ENCODE assay signal across 19 cellular contexts in the genomic region with DNA sequence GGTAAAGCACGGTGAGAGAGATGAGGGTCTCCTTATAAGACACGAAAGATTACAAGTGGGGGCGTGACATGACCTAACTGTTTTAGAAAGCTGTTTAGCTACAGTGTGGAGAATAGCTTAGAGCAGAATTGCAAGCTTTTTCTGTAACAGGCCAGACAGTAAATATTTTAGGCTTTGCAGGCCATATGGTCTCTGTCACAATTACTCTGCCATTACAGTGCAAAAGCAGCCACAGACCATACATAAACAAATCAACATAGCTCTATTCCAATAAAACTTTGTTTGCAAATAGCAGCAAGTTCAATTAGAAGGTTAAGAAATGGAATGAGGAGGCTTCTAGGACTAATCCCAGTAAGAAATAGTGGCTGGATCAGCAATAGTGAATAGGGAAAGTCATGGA.
"Had no signal": no experiment of that assay in that cellular context is flagged by ENCODE, and none has a peak within 500 bp of the region (broad histone marks: within the 10 kb centered on the region; RNA-seq: fewer than 3 reads in every experiment).

No MANE protein-coding gene starts in this region.

- DNase-seq: activated CD4-positive, alpha-beta T cell treated with anti-CD3 and anti-CD28 coated beads for 1 hour; activated gamma-delta T cell; adrenal gland; effector memory CD8-positive, alpha-beta T cell; foreskin fibroblast; hippocampal formation; left cardiac atrium; midbrain; T-helper 2 cell; upper lobe of left lung; WERI-Rb-1 had no signal

- H3K4me3 Mint-ChIP-seq: activated naive CD4-positive, alpha-beta T cell treated with anti-CD3 and anti-CD28 coated beads, Interleukin-2, amount 50 U/mL, for 24 hours; effector memory CD8-positive, alpha-beta T cell; neural crest cell had no signal

- H3K27me3 Mint-ChIP-seq: activated naive CD4-positive, alpha-beta T cell treated with anti-CD3 and anti-CD28 coated beads, Interleukin-2, amount 50 U/mL, for 24 hours; effector memory CD8-positive, alpha-beta T cell had no signal

- H3K9me3 ChIP-seq: adrenal gland, right atrium auricular region, thoracic aorta, upper lobe of left lung had no signal

- FAIRE-seq: astrocyte, bronchial epithelial cell, islet of Langerhans had no signal

- ATAC-seq: effector memory CD8-positive, alpha-beta T cell; left cardiac atrium had no signal

- H3K4me1 ChIP-seq: adrenal gland, right atrium auricular region, upper lobe of left lung had no signal

- H3K27me3 ChIP-seq: adrenal gland, right atrium auricular region, upper lobe of left lung had no signal

- H3K4me3 ChIP-seq: adrenal gland, lung, right atrium auricular region, thoracic aorta, upper lobe of left lung had no signal

- H3K4me1 Mint-ChIP-seq: neural crest cell had no signal

- H3K9me3 Mint-ChIP-seq: activated naive CD4-positive, alpha-beta T cell treated with anti-CD3 and anti-CD28 coated beads, Interleukin-2, amount 50 U/mL, for 24 hours; effector memory CD8-positive, alpha-beta T cell; neural crest cell had no signal

- H3K27ac ChIP-seq: adrenal gland, right atrium auricular region, thoracic aorta, upper lobe of left lung, WERI-Rb-1 had no signal

- H3K27ac Mint-ChIP-seq: activated naive CD4-positive, alpha-beta T cell treated with anti-CD3 and anti-CD28 coated beads, Interleukin-2, amount 50 U/mL, for 24 hours; effector memory CD8-positive, alpha-beta T cell had no signal
